ENCODE assay signal across 18 cellular contexts in genomic region chr7:67553378-67553777, GRCh38.
DNase-seq lines count a peak whose midpoint lies in the region; ATAC-seq and TF ChIP-seq lines count a peak whose summit lies in the region.
"Had no signal": no experiment of that assay in that cellular context is flagged by ENCODE, and none has a peak within 500 bp of the region (broad histone marks: within the 10 kb centered on the region; RNA-seq: fewer than 3 reads in every experiment).

No MANE protein-coding gene starts in this region.

- no peaks in the 10 kb centered on the region for H3K4me1 Mint-ChIP-seq in activated CD8-positive, alpha-beta T cell treated with anti-CD3 and anti-CD28 coated beads, Interleukin-2, amount 10 ng/mL, durations not matched to agents 7 days and 5 days (ENCODE audit: low read depth)
- H3K4me1 Mint-ChIP-seq: CD8-positive, alpha-beta memory T cell had no signal

- H3K4me1 ChIP-seq in right lobe of liver: no peaks in the 10 kb centered on the region

- no peaks in the 10 kb centered on the region for H3K27me3 Mint-ChIP-seq in activated CD8-positive, alpha-beta T cell treated with anti-CD3 and anti-CD28 coated beads, Interleukin-2, amount 10 ng/mL, durations not matched to agents 7 days and 5 days (ENCODE audit: low read depth)
- H3K27me3 Mint-ChIP-seq: CD8-positive, alpha-beta memory T cell had no signal

- H3K9me3 ChIP-seq in right lobe of liver (no peaks in the 10 kb centered on the region), WERI-Rb-1 (ENCODE audit: severe bottlenecking) (no peaks in the 10 kb centered on the region)
- H3K9me3 ChIP-seq: SJCRH30 had no signal

- no peaks in the 10 kb centered on the region for H3K27me3 ChIP-seq in right lobe of liver
- no peaks in the 10 kb centered on the region for H3K27me3 ChIP-seq in WERI-Rb-1 (ENCODE audit: insufficient read depth, low read depth, severe bottlenecking)
- H3K27me3 ChIP-seq: SJCRH30 had no signal

- no peak overlapping the region for H3K4me3 Mint-ChIP-seq in activated CD8-positive, alpha-beta T cell treated with anti-CD3 and anti-CD28 coated beads, Interleukin-2, amount 10 ng/mL, durations not matched to agents 7 days and 5 days
- H3K4me3 Mint-ChIP-seq: CD8-positive, alpha-beta memory T cell had no signal

- peak; percentile 82 to 98 (median 94) for ATAC-seq in right lobe of liver
- no peak for ATAC-seq in GM21786 (IDR thresholded peaks at IDR 0.05; ENCODE audit: unreplicated experiment)
- ATAC-seq in activated CD8-positive, alpha-beta T cell treated with anti-CD3 and anti-CD28 coated beads, Interleukin-2, amount 10 ng/mL, durations not matched to agents 7 days and 5 days: no peak
- ATAC-seq: Panc1 had no signal

- no peak overlapping the region for H3K27ac Mint-ChIP-seq in activated CD8-positive, alpha-beta T cell treated with anti-CD3 and anti-CD28 coated beads, Interleukin-2, amount 10 ng/mL, durations not matched to agents 7 days and 5 days
- H3K27ac Mint-ChIP-seq: CD8-positive, alpha-beta memory T cell had no signal

- peak; percentile 69 for DNase-seq in A172 (ENCODE audit: low spot score)
- DNase-seq in DMS79 treated with DMSO at 0.1 percent for 48 hours (lab: John Stamatoyannopoulos, UW): peak; percentile 30
- DNase-seq in SW480 (ENCODE audit: low spot score): peak; percentile 49
- peak in 2 of 3 donors; percentile 19 to 49 for DNase-seq in right lobe of liver
- DNase-seq in activated CD8-positive, alpha-beta T cell treated with anti-CD3 and anti-CD28 coated beads, Interleukin-2, amount 10 ng/mL, durations not matched to agents 7 days and 5 days: no peak
- DNase-seq in WERI-Rb-1: no peak
- DNase-seq in kidney glomerular epithelial cell (lab: John Stamatoyannopoulos, UW): no peak
- DNase-seq: 8988T; CD8-positive, alpha-beta memory T cell; Karpas-422; NCI-H1694 treated with DMSO at 0.1 percent for 48 hours; NCI-H2107; NCI-H510A; NCI-H774; SJCRH30 had no signal

- POLR2A ChIA-PET in activated CD8-positive, alpha-beta T cell treated with anti-CD3 and anti-CD28 coated beads, Interleukin-2, amount 10 ng/mL, durations not matched to agents 7 days and 5 days (lab: Charles Lee): no interaction called here

- H3K27ac ChIP-seq in right lobe of liver (no peak overlapping the region), WERI-Rb-1 (no peak overlapping the region)
- H3K27ac ChIP-seq: C4-2B, SJCRH30 had no signal

- H3K36me3 Mint-ChIP-seq in activated CD8-positive, alpha-beta T cell treated with anti-CD3 and anti-CD28 coated beads, Interleukin-2, amount 10 ng/mL, durations not matched to agents 7 days and 5 days (ENCODE audit: low read depth): no peaks in the 10 kb centered on the region
- H3K36me3 Mint-ChIP-seq: CD8-positive, alpha-beta memory T cell had no signal

- H3K4me3 ChIP-seq in right lobe of liver: no peak overlapping the region
- H3K4me3 ChIP-seq in WERI-Rb-1 (ENCODE audit: low read depth, low read length): no peak overlapping the region
- H3K4me3 ChIP-seq: SJCRH30 had no signal

- intact Hi-C loops in right lobe of liver (cut with DNase I): no loop called here

- CTCF ChIA-PET in activated CD8-positive, alpha-beta T cell treated with anti-CD3 and anti-CD28 coated beads, Interleukin-2, amount 10 ng/mL, durations not matched to agents 7 days and 5 days (lab: Charles Lee): no interaction called here

- WGBS in right lobe of liver (ENCODE audit: insufficient coverage, low coverage, low lambda C conversion rate, missing lambda C conversion rate): 42% methylated on average over 5 of the region's 5 CpGs

- TF ChIP-seq CTCF in right lobe of liver (IDR thresholded peaks at IDR 0.05) (no peak), WERI-Rb-1 (IDR thresholded peaks at IDR 0.05; ENCODE audit: low read depth, low read length) (no peak)

- no peaks in the 10 kb centered on the region for H3K9me3 Mint-ChIP-seq in activated CD8-positive, alpha-beta T cell treated with anti-CD3 and anti-CD28 coated beads, Interleukin-2, amount 10 ng/mL, durations not matched to agents 7 days and 5 days (ENCODE audit: insufficient read depth)

- H3K36me3 ChIP-seq in right lobe of liver (no peaks in the 10 kb centered on the region), WERI-Rb-1 (no peaks in the 10 kb centered on the region)
- H3K36me3 ChIP-seq: SJCRH30 had no signal

- TF ChIP-seq POLR2A in right lobe of liver (IDR thresholded peaks at IDR 0.05): no peak

Comparison
In these comparisons a context has a peak if more than half of its experiments do, and no peak if none do; other contexts are left out.
1. DNase-seq: peak in A172 (single experiment), DMS79 treated with DMSO at 0.1 percent for 48 hours (single experiment), SW480 (single experiment) and right lobe of liver (2 of 3); none in activated CD8-positive, alpha-beta T cell treated with anti-CD3 and anti-CD28 coated beads, Interleukin-2, amount 10 ng/mL, durations not matched to agents 7 days and 5 days (single experiment), WERI-Rb-1 (single experiment) and kidney glomerular epithelial cell (single experiment).
2. ATAC-seq: peak in right lobe of liver (4 of 4); none in GM21786 (single experiment) and activated CD8-positive, alpha-beta T cell treated with anti-CD3 and anti-CD28 coated beads, Interleukin-2, amount 10 ng/mL, durations not matched to agents 7 days and 5 days (single experiment).